In genomic region chr19:54364775-54365257, GRCh38 we compare ENCODE assay signal across 9 cellular contexts. TPM values are rescaled to one million over a fixed set of nuclear protein-coding genes. Genes with fewer than 3 reads are reported as not detected.
A peak's percentile ranks its signal among the peaks of the same experiment; 100 is the strongest.
DNase-seq lines count a peak whose midpoint lies in the region; ATAC-seq and TF ChIP-seq lines count a peak whose summit lies in the region.
"Had no signal": no experiment of that assay in that cellular context is flagged by ENCODE, and none has a peak within 500 bp of the region (broad histone marks: within the 10 kb centered on the region; RNA-seq: fewer than 3 reads in every experiment).

Gene LAIR1 (minus strand): TSS chr19:54364931. CDS start chr19:54364804, 127 bp downstream.

- TF ChIP-seq CTCF in mesothelial cell of epicardium (IDR thresholded peaks at IDR 0.05; ENCODE audit: unreplicated experiment), result no peak

- no peaks in the 10 kb centered on the region for H3K27me3 ChIP-seq in mucosa of rectum (ENCODE audit: control insufficient read depth in 2 of 2, insufficient read depth in 2 of 2, low read length in 2 of 2)

- H3K9ac ChIP-seq in mucosa of rectum (ENCODE audit: low read depth in 1 of 2, low read length in 2 of 2), result peak within 1 kb of the TSS in 1 of 2 donors; percentile 70

- H3K36me3 ChIP-seq in mucosa of rectum (ENCODE audit: control insufficient read depth in 2 of 2, insufficient read depth in 2 of 2, low read length in 2 of 2), result no peaks in the 10 kb centered on the region

- H3K4me1 Mint-ChIP-seq in activated naive CD8-positive, alpha-beta T cell treated with anti-CD3 and anti-CD28 coated beads, Interleukin-2, amount 10 ng/mL, durations not matched to agents 7 days and 5 days, result peaks cover 51% of the 10 kb centered on the region
- no peaks in the 10 kb centered on the region for H3K4me1 Mint-ChIP-seq in mesothelial cell of epicardium

- H3K9me3 ChIP-seq in mucosa of rectum (ENCODE audit: control insufficient read depth in 2 of 2, low read length in 2 of 2), result no peaks in the 10 kb centered on the region

- peak within 1 kb of the TSS; percentile 97 for H3K27ac Mint-ChIP-seq in activated naive CD8-positive, alpha-beta T cell treated with anti-CD3 and anti-CD28 coated beads, Interleukin-2, amount 10 ng/mL, durations not matched to agents 7 days and 5 days
- H3K27ac Mint-ChIP-seq in mesothelial cell of epicardium, result no peak within 1 kb of the TSS

- H3K4me1 ChIP-seq in mucosa of rectum (ENCODE audit: control insufficient read depth in 2 of 2, insufficient read depth in 2 of 2, low read length in 2 of 2), result peaks cover 0 to 3% of the 10 kb centered on the region in 2 donors

- peak within 1 kb of the TSS; percentile 52 to 62 for H3K4me3 ChIP-seq in mucosa of rectum (ENCODE audit: low read length in 2 of 2)

- ATAC-seq in activated naive CD8-positive, alpha-beta T cell treated with anti-CD3 and anti-CD28 coated beads, Interleukin-2, amount 10 ng/mL, durations not matched to agents 7 days and 5 days (ENCODE audit: low read depth), result peak; percentile 91

- H3K4me3 Mint-ChIP-seq in activated naive CD8-positive, alpha-beta T cell treated with anti-CD3 and anti-CD28 coated beads, Interleukin-2, amount 10 ng/mL, durations not matched to agents 7 days and 5 days, result peak within 1 kb of the TSS; percentile 93
- H3K4me3 Mint-ChIP-seq in mesothelial cell of epicardium, result no peak within 1 kb of the TSS

- peaks cover 5% of the 10 kb centered on the region for H3K27me3 Mint-ChIP-seq in activated naive CD8-positive, alpha-beta T cell treated with anti-CD3 and anti-CD28 coated beads, Interleukin-2, amount 10 ng/mL, durations not matched to agents 7 days and 5 days
- peaks cover 29% of the 10 kb centered on the region for H3K27me3 Mint-ChIP-seq in mesothelial cell of epicardium (ENCODE audit: low read depth)

- POLR2A ChIA-PET in activated naive CD8-positive, alpha-beta T cell treated with anti-CD3 and anti-CD28 coated beads, Interleukin-2, amount 10 ng/mL, durations not matched to agents 7 days and 5 days (lab: Charles Lee), result interaction anchor here (1.1 to 5.2 kb wide), 6 partner anchors 10 to 1273 kb away, joined by 3 to 27 read pairs (median 6); partner anchors contain the start of gene PPP6R1

- peak; percentile 35 for DNase-seq in NCI-H1694 treated with DMSO at 0.1 percent for 48 hours (lab: John Stamatoyannopoulos, UW)
- DNase-seq in NCI-H1694 (lab: John Stamatoyannopoulos, UW), result no peak
- DNase-seq in activated naive CD8-positive, alpha-beta T cell treated with anti-CD3 and anti-CD28 coated beads, Interleukin-2, amount 10 ng/mL, durations not matched to agents 7 days and 5 days, result peak; percentile 70
- DNase-seq in ureter (ENCODE audit: low spot score), result no peak
- DNase-seq in mesothelial cell of epicardium (ENCODE audit: low spot score in 2 of 2, unreplicated experiment in 2 of 2), result no peak
- no peak for DNase-seq in NCI-H2107 (lab: John Stamatoyannopoulos, UW)
- no peak for DNase-seq in cortex of kidney (lab: John Stamatoyannopoulos, UW)

- H3K36me3 Mint-ChIP-seq in activated naive CD8-positive, alpha-beta T cell treated with anti-CD3 and anti-CD28 coated beads, Interleukin-2, amount 10 ng/mL, durations not matched to agents 7 days and 5 days, result peaks cover 17% of the 10 kb centered on the region
- H3K36me3 Mint-ChIP-seq in mesothelial cell of epicardium, result no peaks in the 10 kb centered on the region

- H3K9me3 Mint-ChIP-seq in activated naive CD8-positive, alpha-beta T cell treated with anti-CD3 and anti-CD28 coated beads, Interleukin-2, amount 10 ng/mL, durations not matched to agents 7 days and 5 days, result no peaks in the 10 kb centered on the region
- no peaks in the 10 kb centered on the region for H3K9me3 Mint-ChIP-seq in mesothelial cell of epicardium

- H3K27ac ChIP-seq in mucosa of rectum (ENCODE audit: low read depth in 2 of 2, low read length in 2 of 2), result peak within 1 kb of the TSS; percentile 65 to 77
- H3K27ac ChIP-seq: 22Rv1 had no signal

RNA-seq across cellular contexts. Expression of gene LAIR1, which starts in this region (rescaled TPM):
- 10 to 100 TPM; 75.0 to 79.2 TPM for total RNA-seq in activated naive CD8-positive, alpha-beta T cell treated with anti-CD3 and anti-CD28 coated beads, Interleukin-2, amount 10 ng/mL, durations not matched to agents 7 days and 5 days
- total RNA-seq in ureter, result 16.1 TPM
- total RNA-seq in mesothelial cell of epicardium, result 0.53 to 0.92 TPM (median 0.75 TPM) in 3 replicates

Comparison
In these comparisons a context has a peak if more than half of its experiments do, and no peak if none do; other contexts are left out.
1. DNase-seq: peak in NCI-H1694 treated with DMSO at 0.1 percent for 48 hours (single experiment) and activated naive CD8-positive, alpha-beta T cell treated with anti-CD3 and anti-CD28 coated beads, Interleukin-2, amount 10 ng/mL, durations not matched to agents 7 days and 5 days (single experiment); none in NCI-H1694 (single experiment), ureter (single experiment), mesothelial cell of epicardium (0 of 2), NCI-H2107 (single experiment) and cortex of kidney (single experiment).